3 cellular contexts compared by ENCODE assay signal in genomic region chr6:30647802-30648460, GRCh38.
TF ChIP-seq lines count a peak whose summit lies in the region.

No MANE protein-coding gene starts in this region.

TF ChIP-seq in SK-N-SH, 30 proteins besides CTCF, POLR2A, EP300 and RAD21:
- TF ChIP-seq CHD2 (IDR thresholded peaks at IDR 0.05; ENCODE audit: low read length, partially characterized antibody) (no peak), MXI1 (IDR thresholded peaks at IDR 0.05; ENCODE audit: low read depth, low read length) (peak; percentile 2; the same call in 1 of the 2 replicates)

TF ChIP-seq in SK-N-SH treated with all-trans-retinoic acid at 6 μM for 48 hours, 23 proteins besides CTCF, POLR2A, EP300 and RAD21:
- TF ChIP-seq ESRRG (CRISPR knock-in tag; IDR thresholded peaks at IDR 0.05) (no peak), TOX (CRISPR knock-in tag; IDR thresholded peaks at IDR 0.05; ENCODE audit: borderline replicate concordance) (no peak), ISL1 (CRISPR knock-in tag; IDR thresholded peaks at IDR 0.05) (no peak), ZNF8 (CRISPR knock-in tag; IDR thresholded peaks at IDR 0.05) (no peak), TCF4 (CRISPR knock-in tag; IDR thresholded peaks at IDR 0.05; ENCODE audit: borderline replicate concordance) (no peak), ZNF70 (CRISPR knock-in tag; IDR thresholded peaks at IDR 0.05) (no peak), PPARA (CRISPR knock-in tag; IDR thresholded peaks at IDR 0.05; ENCODE audit: borderline replicate concordance) (no peak), ZFP3 (CRISPR knock-in tag; IDR thresholded peaks at IDR 0.05) (no peak), GLIS3 (CRISPR knock-in tag; IDR thresholded peaks at IDR 0.05) (no peak), BACH2 (CRISPR knock-in tag; IDR thresholded peaks at IDR 0.05; ENCODE audit: borderline replicate concordance) (no peak), POU6F1 (CRISPR knock-in tag; IDR thresholded peaks at IDR 0.05; ENCODE audit: borderline replicate concordance, low read depth) (no peak), ZC3H10 (CRISPR knock-in tag; IDR thresholded peaks at IDR 0.05) (no peak), CREB5 (CRISPR knock-in tag; IDR thresholded peaks at IDR 0.05; ENCODE audit: low read depth) (no peak), ZNF565 (CRISPR knock-in tag; conservative IDR thresholded peaks at IDR 0.05; ENCODE audit: low read depth) (no peak), CSDC2 (CRISPR knock-in tag; IDR thresholded peaks at IDR 0.05) (no peak), ZFP30 (CRISPR knock-in tag; IDR thresholded peaks at IDR 0.05) (no peak), ARNTL (CRISPR knock-in tag; IDR thresholded peaks at IDR 0.05; ENCODE audit: borderline replicate concordance, low read depth) (no peak)
- TF ChIP-seq, protein P1, sequence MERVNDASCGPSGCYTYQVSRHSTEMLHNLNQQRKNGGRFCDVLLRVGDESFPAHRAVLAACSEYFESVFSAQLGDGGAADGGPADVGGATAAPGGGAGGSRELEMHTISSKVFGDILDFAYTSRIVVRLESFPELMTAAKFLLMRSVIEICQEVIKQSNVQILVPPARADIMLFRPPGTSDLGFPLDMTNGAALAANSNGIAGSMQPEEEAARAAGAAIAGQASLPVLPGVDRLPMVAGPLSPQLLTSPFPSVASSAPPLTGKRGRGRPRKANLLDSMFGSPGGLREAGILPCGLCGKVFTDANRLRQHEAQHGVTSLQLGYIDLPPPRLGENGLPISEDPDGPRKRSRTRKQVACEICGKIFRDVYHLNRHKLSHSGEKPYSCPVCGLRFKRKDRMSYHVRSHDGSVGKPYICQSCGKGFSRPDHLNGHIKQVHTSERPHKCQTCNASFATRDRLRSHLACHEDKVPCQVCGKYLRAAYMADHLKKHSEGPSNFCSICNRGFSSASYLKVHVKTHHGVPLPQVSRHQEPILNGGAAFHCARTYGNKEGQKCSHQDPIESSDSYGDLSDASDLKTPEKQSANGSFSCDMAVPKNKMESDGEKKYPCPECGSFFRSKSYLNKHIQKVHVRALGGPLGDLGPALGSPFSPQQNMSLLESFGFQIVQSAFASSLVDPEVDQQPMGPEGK (CRISPR knock-in tag; IDR thresholded peaks at IDR 0.05; ENCODE audit: borderline replicate concordance): no peak
- TF ChIP-seq, protein P2, sequence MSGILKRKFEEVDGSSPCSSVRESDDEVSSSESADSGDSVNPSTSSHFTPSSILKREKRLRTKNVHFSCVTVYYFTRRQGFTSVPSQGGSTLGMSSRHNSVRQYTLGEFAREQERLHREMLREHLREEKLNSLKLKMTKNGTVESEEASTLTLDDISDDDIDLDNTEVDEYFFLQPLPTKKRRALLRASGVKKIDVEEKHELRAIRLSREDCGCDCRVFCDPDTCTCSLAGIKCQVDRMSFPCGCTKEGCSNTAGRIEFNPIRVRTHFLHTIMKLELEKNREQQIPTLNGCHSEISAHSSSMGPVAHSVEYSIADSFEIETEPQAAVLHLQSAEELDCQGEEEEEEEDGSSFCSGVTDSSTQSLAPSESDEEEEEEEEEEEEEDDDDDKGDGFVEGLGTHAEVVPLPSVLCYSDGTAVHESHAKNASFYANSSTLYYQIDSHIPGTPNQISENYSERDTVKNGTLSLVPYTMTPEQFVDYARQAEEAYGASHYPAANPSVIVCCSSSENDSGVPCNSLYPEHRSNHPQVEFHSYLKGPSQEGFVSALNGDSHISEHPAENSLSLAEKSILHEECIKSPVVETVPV (CRISPR knock-in tag; IDR thresholded peaks at IDR 0.05): no peak
- TF ChIP-seq, protein P3, sequence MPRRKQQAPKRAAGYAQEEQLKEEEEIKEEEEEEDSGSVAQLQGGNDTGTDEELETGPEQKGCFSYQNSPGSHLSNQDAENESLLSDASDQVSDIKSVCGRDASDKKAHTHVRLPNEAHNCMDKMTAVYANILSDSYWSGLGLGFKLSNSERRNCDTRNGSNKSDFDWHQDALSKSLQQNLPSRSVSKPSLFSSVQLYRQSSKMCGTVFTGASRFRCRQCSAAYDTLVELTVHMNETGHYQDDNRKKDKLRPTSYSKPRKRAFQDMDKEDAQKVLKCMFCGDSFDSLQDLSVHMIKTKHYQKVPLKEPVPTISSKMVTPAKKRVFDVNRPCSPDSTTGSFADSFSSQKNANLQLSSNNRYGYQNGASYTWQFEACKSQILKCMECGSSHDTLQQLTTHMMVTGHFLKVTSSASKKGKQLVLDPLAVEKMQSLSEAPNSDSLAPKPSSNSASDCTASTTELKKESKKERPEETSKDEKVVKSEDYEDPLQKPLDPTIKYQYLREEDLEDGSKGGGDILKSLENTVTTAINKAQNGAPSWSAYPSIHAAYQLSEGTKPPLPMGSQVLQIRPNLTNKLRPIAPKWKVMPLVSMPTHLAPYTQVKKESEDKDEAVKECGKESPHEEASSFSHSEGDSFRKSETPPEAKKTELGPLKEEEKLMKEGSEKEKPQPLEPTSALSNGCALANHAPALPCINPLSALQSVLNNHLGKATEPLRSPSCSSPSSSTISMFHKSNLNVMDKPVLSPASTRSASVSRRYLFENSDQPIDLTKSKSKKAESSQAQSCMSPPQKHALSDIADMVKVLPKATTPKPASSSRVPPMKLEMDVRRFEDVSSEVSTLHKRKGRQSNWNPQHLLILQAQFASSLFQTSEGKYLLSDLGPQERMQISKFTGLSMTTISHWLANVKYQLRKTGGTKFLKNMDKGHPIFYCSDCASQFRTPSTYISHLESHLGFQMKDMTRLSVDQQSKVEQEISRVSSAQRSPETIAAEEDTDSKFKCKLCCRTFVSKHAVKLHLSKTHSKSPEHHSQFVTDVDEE (CRISPR knock-in tag; IDR thresholded peaks at IDR 0.05): no peak

TF ChIP-seq in HepG2, 621 proteins besides CTCF, POLR2A, EP300 and RAD21 (continues in another document):
- TF ChIP-seq GABPA (IDR thresholded peaks at IDR 0.05; ENCODE audit: low read depth, low read length) (no peak), GABPA (CRISPR knock-in tag; IDR thresholded peaks at IDR 0.05; ENCODE audit: low read depth) (0 out of 2 replicates have a peak, but pooled peaks have one; percentile 34), ZNF230 (CRISPR knock-in tag; IDR thresholded peaks at IDR 0.05) (no peak), MIER3 (CRISPR knock-in tag; IDR thresholded peaks at IDR 0.05; ENCODE audit: borderline replicate concordance) (0 out of 2 replicates have a peak, but pooled peaks have one; percentile 68), MTF2 (CRISPR knock-in tag; IDR thresholded peaks at IDR 0.05; ENCODE audit: borderline replicate concordance) (0 out of 2 replicates have a peak, but pooled peaks have one; percentile 49), HMG20B (CRISPR knock-in tag; conservative IDR thresholded peaks at IDR 0.05) (no peak), ZFP41 (CRISPR knock-in tag; IDR thresholded peaks at IDR 0.05; ENCODE audit: borderline replicate concordance) (0 out of 2 replicates have a peak, but pooled peaks have one; percentile 23), ARNTL (CRISPR knock-in tag; IDR thresholded peaks at IDR 0.05) (no peak), RXRB (CRISPR knock-in tag; IDR thresholded peaks at IDR 0.05; ENCODE audit: borderline replicate concordance) (no peak), TIGD3 (CRISPR knock-in tag; IDR thresholded peaks at IDR 0.05; ENCODE audit: borderline replicate concordance) (no peak; the same call in 1 of the 2 replicates), ZFP90 (CRISPR knock-in tag; IDR thresholded peaks at IDR 0.05; ENCODE audit: borderline replicate concordance) (peak; percentile 7; the same call in 1 of the 2 replicates), RXRA (CRISPR knock-in tag; IDR thresholded peaks at IDR 0.05) (no peak), IKZF1 (IDR thresholded peaks at IDR 0.05) (no peak), DBP (CRISPR knock-in tag; IDR thresholded peaks at IDR 0.05; ENCODE audit: not compliant biosample characterization) (no peak), ZNF713 (CRISPR knock-in tag; IDR thresholded peaks at IDR 0.05) (peak; percentile 87; the same call in 1 of the 2 replicates), GATAD1 (CRISPR knock-in tag; IDR thresholded peaks at IDR 0.05) (peak; percentile 36; the same call in 1 of the 2 replicates), ZNF766 (CRISPR knock-in tag; IDR thresholded peaks at IDR 0.05; ENCODE audit: borderline replicate concordance) (no peak; the same call in none of the 2 replicates), HNF4G (IDR thresholded peaks at IDR 0.05; ENCODE audit: borderline replicate concordance, low read depth, low read length) (no peak), HNF4G (CRISPR knock-in tag; IDR thresholded peaks at IDR 0.05; ENCODE audit: borderline replicate concordance, low read depth) (no peak), ZNF737 (CRISPR knock-in tag; IDR thresholded peaks at IDR 0.05; ENCODE audit: borderline replicate concordance) (0 out of 2 replicates have a peak, but pooled peaks have one; percentile 41), ZNF468 (CRISPR knock-in tag; IDR thresholded peaks at IDR 0.05) (no peak), NFRKB (IDR thresholded peaks at IDR 0.05) (no peak), ZNF567 (CRISPR knock-in tag; IDR thresholded peaks at IDR 0.05; ENCODE audit: borderline replicate concordance) (no peak), ZNF850 (CRISPR knock-in tag; conservative IDR thresholded peaks at IDR 0.05) (0 out of 2 replicates have a peak, but pooled peaks have one; percentile 16), IRF2 (CRISPR knock-in tag; IDR thresholded peaks at IDR 0.05) (peak; percentile 79; the same call in 1 of the 2 replicates), ZNF816 (CRISPR knock-in tag; IDR thresholded peaks at IDR 0.05; ENCODE audit: borderline replicate concordance) (0 out of 2 replicates have a peak, but pooled peaks have one; percentile 5), ZFP36 (IDR thresholded peaks at IDR 0.05; ENCODE audit: borderline replicate concordance, low read depth, low read length, partially characterized antibody) (no peak)
- TF ChIP-seq, protein P4, sequence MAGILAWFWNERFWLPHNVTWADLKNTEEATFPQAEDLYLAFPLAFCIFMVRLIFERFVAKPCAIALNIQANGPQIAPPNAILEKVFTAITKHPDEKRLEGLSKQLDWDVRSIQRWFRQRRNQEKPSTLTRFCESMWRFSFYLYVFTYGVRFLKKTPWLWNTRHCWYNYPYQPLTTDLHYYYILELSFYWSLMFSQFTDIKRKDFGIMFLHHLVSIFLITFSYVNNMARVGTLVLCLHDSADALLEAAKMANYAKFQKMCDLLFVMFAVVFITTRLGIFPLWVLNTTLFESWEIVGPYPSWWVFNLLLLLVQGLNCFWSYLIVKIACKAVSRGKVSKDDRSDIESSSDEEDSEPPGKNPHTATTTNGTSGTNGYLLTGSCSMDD (CRISPR knock-in tag; IDR thresholded peaks at IDR 0.05): no peak
- TF ChIP-seq, protein P5, sequence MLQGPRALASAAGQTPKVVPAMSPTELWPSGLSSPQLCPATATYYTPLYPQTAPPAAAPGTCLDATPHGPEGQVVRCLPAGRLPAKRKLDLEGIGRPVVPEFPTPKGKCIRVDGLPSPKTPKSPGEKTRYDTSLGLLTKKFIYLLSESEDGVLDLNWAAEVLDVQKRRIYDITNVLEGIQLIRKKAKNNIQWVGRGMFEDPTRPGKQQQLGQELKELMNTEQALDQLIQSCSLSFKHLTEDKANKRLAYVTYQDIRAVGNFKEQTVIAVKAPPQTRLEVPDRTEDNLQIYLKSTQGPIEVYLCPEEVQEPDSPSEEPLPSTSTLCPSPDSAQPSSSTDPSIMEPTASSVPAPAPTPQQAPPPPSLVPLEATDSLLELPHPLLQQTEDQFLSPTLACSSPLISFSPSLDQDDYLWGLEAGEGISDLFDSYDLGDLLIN (CRISPR knock-in tag; IDR thresholded peaks at IDR 0.05; ENCODE audit: borderline replicate concordance): 0 out of 2 replicates have a peak, but pooled peaks have one; percentile 21
- TF ChIP-seq, protein P6, sequence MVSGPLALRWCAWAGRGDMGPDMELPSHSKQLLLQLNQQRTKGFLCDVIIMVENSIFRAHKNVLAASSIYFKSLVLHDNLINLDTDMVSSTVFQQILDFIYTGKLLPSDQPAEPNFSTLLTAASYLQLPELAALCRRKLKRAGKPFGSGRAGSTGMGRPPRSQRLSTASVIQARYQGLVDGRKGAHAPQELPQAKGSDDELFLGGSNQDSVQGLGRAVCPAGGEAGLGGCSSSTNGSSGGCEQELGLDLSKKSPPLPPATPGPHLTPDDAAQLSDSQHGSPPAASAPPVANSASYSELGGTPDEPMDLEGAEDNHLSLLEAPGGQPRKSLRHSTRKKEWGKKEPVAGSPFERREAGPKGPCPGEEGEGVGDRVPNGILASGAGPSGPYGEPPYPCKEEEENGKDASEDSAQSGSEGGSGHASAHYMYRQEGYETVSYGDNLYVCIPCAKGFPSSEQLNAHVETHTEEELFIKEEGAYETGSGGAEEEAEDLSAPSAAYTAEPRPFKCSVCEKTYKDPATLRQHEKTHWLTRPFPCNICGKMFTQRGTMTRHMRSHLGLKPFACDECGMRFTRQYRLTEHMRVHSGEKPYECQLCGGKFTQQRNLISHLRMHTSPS (CRISPR knock-in tag; IDR thresholded peaks at IDR 0.05; ENCODE audit: low read depth): 0 out of 2 replicates have a peak, but pooled peaks have one; percentile 5
- TF ChIP-seq, protein P7, sequence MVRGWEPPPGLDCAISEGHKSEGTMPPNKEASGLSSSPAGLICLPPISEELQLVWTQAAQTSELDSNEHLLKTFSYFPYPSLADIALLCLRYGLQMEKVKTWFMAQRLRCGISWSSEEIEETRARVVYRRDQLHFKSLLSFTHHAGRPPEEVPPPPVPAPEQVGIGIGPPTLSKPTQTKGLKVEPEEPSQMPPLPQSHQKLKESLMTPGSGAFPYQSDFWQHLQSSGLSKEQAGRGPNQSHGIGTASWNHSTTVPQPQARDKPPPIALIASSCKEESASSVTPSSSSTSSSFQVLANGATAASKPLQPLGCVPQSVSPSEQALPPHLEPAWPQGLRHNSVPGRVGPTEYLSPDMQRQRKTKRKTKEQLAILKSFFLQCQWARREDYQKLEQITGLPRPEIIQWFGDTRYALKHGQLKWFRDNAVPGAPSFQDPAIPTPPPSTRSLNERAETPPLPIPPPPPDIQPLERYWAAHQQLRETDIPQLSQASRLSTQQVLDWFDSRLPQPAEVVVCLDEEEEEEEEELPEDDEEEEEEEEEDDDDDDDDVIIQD (CRISPR knock-in tag; IDR thresholded peaks at IDR 0.05; ENCODE audit: low read depth): 0 out of 2 replicates have a peak, but pooled peaks have one; percentile 9
